In genomic region chr11:65557280-65558001, GRCh38 we compare ENCODE assay signal across 5 cellular contexts. TPM values are rescaled to one million over a fixed set of nuclear protein-coding genes. Genes with fewer than 3 reads are reported as not detected.
A peak's percentile ranks its signal among the peaks of the same experiment; 100 is the strongest.
DNase-seq lines count a peak whose midpoint lies in the region; TF ChIP-seq lines count a peak whose summit lies in the region.

No MANE protein-coding gene starts in this region.

- no peak for TF ChIP-seq EP300 in stomach (IDR thresholded peaks at IDR 0.05)

- H3K36me3 ChIP-seq in fibroblast of lung (ENCODE audit: control insufficient read depth, insufficient read depth, low read length): peaks cover under 1% of the 10 kb centered on the region
- H3K36me3 ChIP-seq in stomach: peaks cover 0 to 16% (median 9%) of the 10 kb centered on the region in 4 donors

- H3K27me3 ChIP-seq in fibroblast of lung (ENCODE audit: control insufficient read depth, insufficient read depth, low read length): no peaks in the 10 kb centered on the region
- peaks cover 0 to 8% (median 0%) of the 10 kb centered on the region in 3 donors for H3K27me3 ChIP-seq in stomach

- intact Hi-C loops in stomach (cut with DNase I; ENCODE audit: low total_unique reads): no loop called here

- H3K79me2 ChIP-seq in fibroblast of lung (ENCODE audit: control insufficient read depth, insufficient read depth, low read length): peaks cover 15% of the 10 kb centered on the region

- H3K27ac ChIP-seq in VCaP: peak overlapping the region; percentile 98
- peak overlapping the region; percentile 68 for H3K27ac ChIP-seq in fibroblast of lung (ENCODE audit: insufficient read depth, low read length)
- peak overlapping the region; percentile 88 to 96 (median 94) for H3K27ac ChIP-seq in stomach

- H3K4me1 ChIP-seq in fibroblast of lung (ENCODE audit: control insufficient read depth, extremely low read depth, insufficient read depth, low read length) (peaks cover 45% of the 10 kb centered on the region), stomach (peaks cover 48 to 83% (median 73%) of the 10 kb centered on the region in 4 donors)

- TF ChIP-seq CTCF in VCaP (conservative IDR thresholded peaks at IDR 0.05) (no peak), fibroblast of lung (conservative IDR thresholded peaks at IDR 0.05 in 1 of 2, IDR thresholded peaks at IDR 0.05 in 1 of 2; ENCODE audit: low read depth in 1 of 2, low read length in 2 of 2) (no peak), stomach (IDR thresholded peaks at IDR 0.05) (no peak)

- peak overlapping the region; percentile 67 to 80 (median 73) for H3K4me3 ChIP-seq in fibroblast of lung (replicated peaks in 1 of 4; ENCODE audit: control extremely low read depth in 1 of 4, insufficient read depth in 1 of 4, low read depth in 3 of 4, low read length in 4 of 4)
- H3K4me3 ChIP-seq in stomach: peak overlapping the region; percentile 64 to 73 (median 68)

- peak overlapping the region; percentile 74 for H3K9ac ChIP-seq in fibroblast of lung (ENCODE audit: insufficient read depth, low read length)

- H3K9me3 ChIP-seq in fibroblast of lung (ENCODE audit: control insufficient read depth, insufficient read depth, low read depth, low read length) (no peaks in the 10 kb centered on the region), stomach (no peaks in the 10 kb centered on the region)

- H4K20me1 ChIP-seq in fibroblast of lung (ENCODE audit: control insufficient read depth, extremely low read depth, insufficient read depth, low read length): no peaks in the 10 kb centered on the region

- no peak for TF ChIP-seq POLR2A in stomach (IDR thresholded peaks at IDR 0.05)

- H2AFZ ChIP-seq in fibroblast of lung (ENCODE audit: low read length): no peak overlapping the region

- DNase-seq in fibroblast of lung (ENCODE audit: low read depth in 2 of 2) (peak in 1 of 2 donors; percentile 26), stomach (no peak), GM19238 (ENCODE audit: insufficient read length, low spot score) (no peak)
- no peak for DNase-seq in stimulated activated CD4-positive, alpha-beta T cell treated with anti-CD3 and anti-CD28 coated beads, Interleukin-1b, Interleukin-23, amount 100 ng/mL, for 48 hours

- 4 to 24% (median 6%) methylated on average over 10 to 44 of the region's 47 CpGs for WGBS in stomach, 5 donors

- peak overlapping the region; percentile 89 for H3K4me2 ChIP-seq in fibroblast of lung (ENCODE audit: extremely low read depth, insufficient read depth, low read length)

RNA-seq across cellular contexts. Expression of gene LTBP3, which starts 0.7 kb away (rescaled TPM):
- total RNA-seq in fibroblast of lung: 37.3 and 39.0 TPM in 2 replicates
- 40.4 and 47.2 TPM in 2 replicates for polyA plus RNA-seq in fibroblast of lung
- polyA plus RNA-seq in fibroblast of lung (2012): 65.8 and 68.7 TPM in 2 replicates
- polyA minus RNA-seq in fibroblast of lung (ENCODE audit: low replicate concordance): 54.6 and 262 TPM in 2 replicates
- total RNA-seq in stomach: 100 to 1,000 TPM in 4 of 5 donors, 10 to 100 TPM in 1; 35.1 to 452 (median 117) TPM
- 10 to 100 TPM; 26.9 to 58.2 (median 28.7) TPM for polyA plus RNA-seq in stomach

RNA-seq across cellular contexts. Expression of gene ZNRD2, which starts 12.8 kb away (rescaled TPM):
- total RNA-seq in fibroblast of lung (25.8 and 30.8 TPM in 2 replicates), stomach (10 to 100 TPM; 17.7 to 99.1 (median 51.9) TPM)
- polyA plus RNA-seq in fibroblast of lung (20.8 and 32.0 TPM in 2 replicates), stomach (10 to 100 TPM; 49.6 to 56.6 (median 51.8) TPM)
- 57.6 and 89.2 TPM in 2 replicates for polyA plus RNA-seq in fibroblast of lung (2012)
- 12.7 and 15.2 TPM in 2 replicates for polyA minus RNA-seq in fibroblast of lung (ENCODE audit: low replicate concordance)

RNA-seq across cellular contexts. Expression of gene FAM89B, which starts 14.9 kb away (rescaled TPM):
- 17.5 and 23.4 TPM in 2 replicates for total RNA-seq in fibroblast of lung
- 18.2 and 18.3 TPM in 2 replicates for polyA plus RNA-seq in fibroblast of lung
- 30.6 and 41.2 TPM in 2 replicates for polyA plus RNA-seq in fibroblast of lung (2012)
- polyA minus RNA-seq in fibroblast of lung (ENCODE audit: low replicate concordance): 43.9 and 64.2 TPM in 2 replicates
- total RNA-seq in stomach: 10 to 100 TPM in 4 of 5 donors, 1 to 10 TPM in 1; 3.9 to 57.8 (median 48.1) TPM
- 10 to 100 TPM; 63.4 to 68.2 (median 65.1) TPM for polyA plus RNA-seq in stomach

RNA-seq across cellular contexts. Expression of gene EHBP1L1, which starts 18.4 kb away (rescaled TPM):
- 46.5 and 53.5 TPM in 2 replicates for total RNA-seq in fibroblast of lung
- polyA plus RNA-seq in fibroblast of lung: 12.4 and 12.8 TPM in 2 replicates
- polyA plus RNA-seq in fibroblast of lung (2012): 33.0 and 39.0 TPM in 2 replicates
- polyA minus RNA-seq in fibroblast of lung (ENCODE audit: low replicate concordance): 23.5 and 35.6 TPM in 2 replicates
- 100 to 1,000 TPM in 4 of 5 donors, 10 to 100 TPM in 1; 43.0 to 200 (median 126) TPM for total RNA-seq in stomach
- 10 to 100 TPM; 28.0 to 67.6 (median 49.2) TPM for polyA plus RNA-seq in stomach

RNA-seq across cellular contexts. Expression of gene SCYL1, which starts 32.6 kb away (rescaled TPM):
- 73.2 and 84.6 TPM in 2 replicates for total RNA-seq in fibroblast of lung
- polyA plus RNA-seq in fibroblast of lung: 58.2 and 62.3 TPM in 2 replicates
- polyA plus RNA-seq in fibroblast of lung (2012): 71.8 and 83.3 TPM in 2 replicates
- polyA minus RNA-seq in fibroblast of lung (ENCODE audit: low replicate concordance): 160 and 182 TPM in 2 replicates
- 10 to 100 TPM in 4 of 5 donors, 1 to 10 TPM in 1; 3.5 to 89.0 (median 65.2) TPM for total RNA-seq in stomach
- 10 to 100 TPM; 65.8 to 94.8 (median 86.1) TPM for polyA plus RNA-seq in stomach
